ENCODE assay signal across 18 cellular contexts in the genomic region with DNA sequence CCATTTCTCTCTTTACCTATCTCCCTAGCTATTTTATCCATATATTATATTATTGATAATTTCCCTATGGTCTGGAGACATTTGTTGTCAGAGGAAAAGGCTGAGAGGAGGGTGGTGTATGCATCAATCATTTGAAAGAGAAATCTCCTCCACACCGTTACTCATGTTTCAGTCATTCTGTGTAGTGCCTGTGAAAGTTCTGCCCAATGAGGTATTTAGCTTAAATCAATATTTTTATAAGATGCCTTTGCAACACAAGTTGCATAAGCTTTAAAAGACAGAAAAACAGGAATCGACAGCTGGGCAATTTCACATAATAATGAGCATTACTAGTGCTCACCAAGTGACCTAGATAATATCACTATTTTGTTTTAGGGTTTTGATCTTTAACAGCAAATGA.
DNase-seq lines count a peak whose midpoint lies in the region; TF ChIP-seq lines count a peak whose summit lies in the region.
"Had no signal": no experiment of that assay in that cellular context is flagged by ENCODE, and none has a peak within 500 bp of the region (broad histone marks: within the 10 kb centered on the region; RNA-seq: fewer than 3 reads in every experiment).

No MANE protein-coding gene starts in this region.

- BruUV-seq in MCF 10A (replicated peaks; lab: Mats Ljungman, UMichigan) = no TSS peak

- no peak overlapping the region for H3K27ac ChIP-seq in breast epithelium

- H3K4me3 Mint-ChIP-seq in MCF 10A (ENCODE audit: unreplicated experiment) = no peak overlapping the region
- H3K4me3 Mint-ChIP-seq: B cell, CD14-positive monocyte had no signal

- no peak overlapping the region for H3K27ac Mint-ChIP-seq in MCF 10A (ENCODE audit: low read depth, unreplicated experiment)
- H3K27ac Mint-ChIP-seq: B cell, CD14-positive monocyte had no signal

- no peaks in the 10 kb centered on the region for H3K27me3 ChIP-seq in breast epithelium
- H3K27me3 ChIP-seq: MG63 had no signal

- intact Hi-C loops in MCF 10A (cut with micrococcal nuclease) = no loop called here
- intact Hi-C loops in breast epithelium (cut with DNase I; ENCODE audit: low total_unique reads) = no loop called here

- no peaks in the 10 kb centered on the region for H3K4me1 ChIP-seq in breast epithelium

- no peak overlapping the region for H3K4me3 ChIP-seq in breast epithelium
- H3K4me3 ChIP-seq: MG63 had no signal

- peak; percentile 63 for DNase-seq in MCF 10A (ENCODE audit: unreplicated experiment)
- no peak for DNase-seq in breast epithelium (ENCODE audit: low spot score in 2 of 2)
- DNase-seq in astrocyte of the hippocampus (ENCODE audit: low read depth, low spot score) = peak; percentile 10
- DNase-seq in kidney tubule cell (ENCODE audit: low spot score) = peak; percentile 17
- no peak for DNase-seq in GOT3 (lab: John Stamatoyannopoulos, UW)
- DNase-seq in medulla oblongata (ENCODE audit: extremely low spot score) = no peak
- DNase-seq in AG20443 (ENCODE audit: low spot score) = no peak
- DNase-seq: 8988T, DMS53, GF-D8, IMR-90, MG63, NCI-H1417 treated with DMSO at 0.1 percent for 48 hours, NCI-H187, NCI-H446 treated with DMSO at 0.1 percent for 48 hours, NCI-H69 had no signal

- no peaks in the 10 kb centered on the region for H3K36me3 Mint-ChIP-seq in MCF 10A (ENCODE audit: insufficient read depth, unreplicated experiment)
- H3K36me3 Mint-ChIP-seq: CD14-positive monocyte had no signal

- no peak for TF ChIP-seq POLR2A in breast epithelium (IDR thresholded peaks at IDR 0.05)

- H3K36me3 ChIP-seq in breast epithelium = no peaks in the 10 kb centered on the region
- H3K36me3 ChIP-seq: MG63 had no signal

- TF ChIP-seq CTCF in MCF 10A (IDR thresholded peaks at IDR 0.05; ENCODE audit: unreplicated experiment) (no peak), breast epithelium (IDR thresholded peaks at IDR 0.05) (no peak)

- peaks cover 22% of the 10 kb centered on the region for H3K4me1 Mint-ChIP-seq in MCF 10A (ENCODE audit: insufficient read depth, unreplicated experiment)
- H3K4me1 Mint-ChIP-seq: B cell, CD14-positive monocyte had no signal

- no peaks in the 10 kb centered on the region for H3K27me3 Mint-ChIP-seq in MCF 10A (ENCODE audit: insufficient read depth, unreplicated experiment)
- H3K27me3 Mint-ChIP-seq: B cell had no signal

- POLR2A ChIA-PET in MCF 10A (lab: Yijun Ruan, JAX) = interaction anchor here (0.9 kb wide), 1 partner anchor 11 kb away, joined by 3 read pairs; no protein-coding TSS in a partner anchor

- H3K9me3 ChIP-seq in breast epithelium = no peaks in the 10 kb centered on the region
- H3K9me3 ChIP-seq: MG63 had no signal

- H3K9me3 Mint-ChIP-seq in MCF 10A (ENCODE audit: unreplicated experiment) = peaks cover 7% of the 10 kb centered on the region

- CTCF ChIA-PET in MCF 10A (lab: Yijun Ruan, JAX) = interaction anchor here (0.6 to 1.8 kb wide), 3 partner anchors 43 to 1099 kb away, joined by 3 to 5 read pairs (median 4); no protein-coding TSS in a partner anchor

Comparison
In these comparisons a context has a peak if more than half of its experiments do, and no peak if none do; other contexts are left out.
1. DNase-seq: peak in MCF 10A (single experiment), astrocyte of the hippocampus (single experiment) and kidney tubule cell (single experiment); none in breast epithelium (0 of 2), GOT3 (single experiment), medulla oblongata (single experiment) and AG20443 (single experiment).